Comparison of ENCODE assay signal across 1 cellular context in the genomic region with DNA sequence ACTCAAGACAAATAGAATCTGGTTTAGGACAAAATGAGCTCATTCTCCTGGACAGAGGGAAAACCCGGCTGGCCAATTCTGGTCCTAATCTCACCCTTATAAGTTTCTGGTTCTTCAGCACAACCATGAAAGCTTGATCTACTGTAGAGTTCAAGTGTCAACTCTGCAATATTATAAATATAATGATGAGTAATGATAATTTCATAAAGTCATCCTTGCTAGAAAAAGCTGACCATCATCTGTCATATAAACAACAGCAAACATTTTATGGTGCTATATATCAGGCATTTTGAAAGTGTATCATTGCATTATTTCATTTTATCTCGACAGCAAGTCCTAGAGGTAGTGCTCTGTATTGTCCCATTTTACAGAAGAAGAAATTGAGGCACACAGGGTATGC.
TF ChIP-seq lines count a peak whose summit lies in the region.

No MANE protein-coding gene starts in this region.

TF ChIP-seq in K562, 482 proteins besides CTCF, POLR2A, EP300 and RAD21 (continued from another document):
- no peak for TF ChIP-seq FOXP4 (CRISPR knock-in tag; IDR thresholded peaks at IDR 0.05; ENCODE audit: borderline replicate concordance)
